24 cellular contexts compared by ENCODE assay signal in the genomic region with DNA sequence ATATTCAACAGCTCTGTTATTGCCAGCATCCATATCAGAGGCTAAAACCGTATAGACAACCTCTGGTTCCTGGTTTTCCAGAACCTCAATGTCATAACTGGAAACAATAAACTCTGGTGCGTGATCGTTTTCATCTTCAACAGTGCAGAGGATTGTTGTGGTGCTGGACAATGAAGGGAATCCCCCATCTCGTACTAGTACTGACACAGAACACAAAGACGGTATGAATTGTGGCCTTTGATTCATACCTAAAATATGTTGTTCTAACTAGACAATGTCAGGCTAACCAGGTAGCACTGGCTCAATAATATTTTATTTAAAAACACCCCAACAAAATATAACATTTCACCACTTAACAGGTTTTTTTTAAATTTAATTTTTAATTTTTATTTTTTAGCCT.
A peak's percentile ranks its signal among the peaks of the same experiment; 100 is the strongest.
DNase-seq lines count a peak whose midpoint lies in the region; ATAC-seq, FAIRE-seq and TF ChIP-seq lines count a peak whose summit lies in the region.
"Had no signal": no experiment of that assay in that cellular context is flagged by ENCODE, and none has a peak within 500 bp of the region (broad histone marks: within the 10 kb centered on the region; RNA-seq: fewer than 3 reads in every experiment).

No MANE protein-coding gene starts in this region.

- DNase-seq in A172 (ENCODE audit: low spot score) (peak; percentile 33), RWPE2 (ENCODE audit: low spot score) (no peak), epithelial cell of esophagus (ENCODE audit: low read depth) (peak; percentile 37), urothelium cell line (ENCODE audit: low spot score) (peak; percentile 13), pancreas (no peak), A673 (ENCODE audit: low spot score) (no peak)
- DNase-seq: 8988T; AML-193; BE2C; CD4-positive, alpha-beta T cell; CD8-positive, alpha-beta memory T cell; DMS 273 treated with DMSO at 0.1 percent for 48 hours; DMS79 treated with DMSO at 0.1 percent for 48 hours; GF-D8; GM23248; H7; HCEC 1CT had no signal

- H3K27me3 ChIP-seq in RWPE2 (ENCODE audit: insufficient read depth, poor library complexity, severe bottlenecking) (no peaks in the 10 kb centered on the region), pancreas (no peaks in the 10 kb centered on the region), A673 (replicated peaks; ENCODE audit: insufficient read depth, low read depth, low read length, poor library complexity) (no peaks in the 10 kb centered on the region)
- H3K27me3 ChIP-seq: BE2C; BLaER1 treated with 17β-estradiol and CSF1 and Interleukin-3, amounts not matched to agents 10 nM and 100 nM had no signal

- H3K4me1 ChIP-seq in RWPE2 (ENCODE audit: insufficient read depth, poor library complexity, severe bottlenecking) (no peaks in the 10 kb centered on the region), pancreas (no peaks in the 10 kb centered on the region), A673 (ENCODE audit: insufficient read depth, low read length, poor library complexity, severe bottlenecking) (no peaks in the 10 kb centered on the region)
- H3K4me1 ChIP-seq: BE2C; BLaER1 treated with 17β-estradiol and CSF1 and Interleukin-3, amounts not matched to agents 10 nM and 100 nM had no signal

- ATAC-seq in RWPE2 (ENCODE audit: low read depth) (peak; percentile 27; the same call in 1 of the 3 replicates), pancreas (no peak), GM18517 (IDR thresholded peaks at IDR 0.05; ENCODE audit: unreplicated experiment) (no peak)

- CTCF ChIA-PET in A673 (lab: Charles Lee) = no interaction called here

- FAIRE-seq in urothelium cell line (lab: Jason Lieb, UNC) (no peak), pancreas (lab: Jason Lieb, UNC) (no peak)
- FAIRE-seq: D721Med, GM12891, GM18507, GM19239, H1 had no signal

- H3K36me3 ChIP-seq in RWPE2 (ENCODE audit: low read depth) (no peaks in the 10 kb centered on the region), pancreas (no peaks in the 10 kb centered on the region), A673 (ENCODE audit: insufficient read depth, low read length, poor library complexity, severe bottlenecking) (no peaks in the 10 kb centered on the region)
- H3K36me3 ChIP-seq: BE2C had no signal

- intact Hi-C loops in pancreas (cut with DNase I) = loop anchor here in 1 of 3 donors (10.0 kb wide), 1 partner anchor 520 kb away; a partner anchor contains a TSS
- intact Hi-C loops in A673 (cut with micrococcal nuclease; ENCODE audit: unreplicated experiment) = no loop called here

- H3K9me3 ChIP-seq in RWPE2 (ENCODE audit: severe bottlenecking) = no peaks in the 10 kb centered on the region
- H3K9me3 ChIP-seq in pancreas = no peaks in the 10 kb centered on the region
- H3K9me3 ChIP-seq in A673 (ENCODE audit: low read depth, low read length, poor library complexity, severe bottlenecking) = no peaks in the 10 kb centered on the region
- H3K9me3 ChIP-seq: BE2C had no signal

- TF ChIP-seq CTCF in RWPE2 (IDR thresholded peaks at IDR 0.05; ENCODE audit: poor library complexity, severe bottlenecking) = no peak
- TF ChIP-seq CTCF in epithelial cell of esophagus (IDR thresholded peaks at IDR 0.05; ENCODE audit: insufficient read depth, low read depth, low read length, missing control alignments) = no peak
- no peak for TF ChIP-seq CTCF in pancreas (IDR thresholded peaks at IDR 0.05)
- no peak for TF ChIP-seq CTCF in A673 (conservative IDR thresholded peaks at IDR 0.05; ENCODE audit: low read depth, low read length)

- no peak overlapping the region for H3K4me3 ChIP-seq in RWPE2 (ENCODE audit: severe bottlenecking)
- no peak overlapping the region for H3K4me3 ChIP-seq in epithelial cell of esophagus (ENCODE audit: low read length)
- H3K4me3 ChIP-seq in pancreas = no peak overlapping the region
- no peak overlapping the region for H3K4me3 ChIP-seq in A673 (ENCODE audit: low read depth, low read length, poor library complexity, severe bottlenecking)
- H3K4me3 ChIP-seq: BLaER1 treated with 17β-estradiol and CSF1 and Interleukin-3, amounts not matched to agents 10 nM and 100 nM; GM23248 had no signal

- WGBS in pancreas, 2 donors = 83 to 89% methylated on average over 5 of the region's 5 CpGs

- H3K27ac ChIP-seq in RWPE2 (ENCODE audit: poor library complexity, severe bottlenecking) (no peak overlapping the region), pancreas (no peak overlapping the region), A673 (ENCODE audit: low read depth, low read length, poor library complexity, severe bottlenecking) (no peak overlapping the region)
- H3K27ac ChIP-seq: BLaER1 treated with 17β-estradiol and CSF1 and Interleukin-3, amounts not matched to agents 10 nM and 100 nM; GM23248 had no signal

- no TSS peak for BruUV-seq in A673 (replicated peaks; lab: Mats Ljungman, UMichigan)

- POLR2A ChIA-PET in A673 (lab: Charles Lee; ENCODE audit: low non-redundant PET) = no interaction called here

Comparison
In these comparisons a context has a peak if more than half of its experiments do, and no peak if none do; other contexts are left out.
1. DNase-seq: peak in A172 (single experiment), epithelial cell of esophagus (single experiment) and urothelium cell line (single experiment); none in RWPE2 (single experiment), pancreas (0 of 6) and A673 (single experiment).